ENCODE assay signal across 8 cellular contexts in the genomic region with DNA sequence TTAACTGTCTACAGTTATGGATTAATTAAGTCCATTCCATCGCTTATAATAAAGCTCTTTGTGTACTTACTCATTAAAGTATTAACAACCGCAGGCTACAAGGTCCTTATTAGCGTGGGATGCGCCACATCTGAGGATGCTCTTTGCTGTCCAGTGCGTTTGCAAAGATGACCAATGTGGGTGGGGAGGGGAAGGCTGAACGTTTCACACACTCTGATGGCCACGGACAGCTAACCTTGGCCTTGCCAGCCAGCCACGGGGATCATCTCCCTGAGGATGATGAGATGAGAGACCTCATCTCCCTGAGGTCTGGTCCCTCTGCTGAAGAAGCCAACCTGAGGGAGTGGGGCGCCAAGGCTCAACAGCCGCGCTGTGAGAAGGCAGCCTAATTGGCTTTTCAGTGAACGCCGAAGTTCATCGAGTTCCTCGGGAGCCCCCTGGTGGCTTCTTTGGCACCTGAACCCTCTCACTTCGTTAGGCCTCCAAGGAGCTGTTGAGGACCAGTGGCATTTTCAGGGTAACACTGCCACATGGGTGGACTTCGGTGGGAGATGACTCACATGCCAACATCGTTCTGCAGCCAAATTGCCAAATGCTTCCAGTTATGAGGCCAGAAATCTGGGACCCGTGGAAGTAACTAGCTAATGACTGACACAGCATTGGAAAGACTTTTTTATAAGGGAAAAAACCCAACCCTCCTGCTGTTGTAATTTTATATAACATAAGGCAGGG.
DNase-seq lines count a peak whose midpoint lies in the region; ATAC-seq and TF ChIP-seq lines count a peak whose summit lies in the region.

No MANE protein-coding gene starts in this region.

- H3K27ac ChIP-seq in gastroesophageal sphincter: no peak overlapping the region
- no peak overlapping the region for H3K27ac ChIP-seq in thyroid gland

- no peak for TF ChIP-seq POLR2A in gastroesophageal sphincter (IDR thresholded peaks at IDR 0.05)
- no peak for TF ChIP-seq POLR2A in thyroid gland (IDR thresholded peaks at IDR 0.05)

- no peaks in the 10 kb centered on the region for H3K36me3 Mint-ChIP-seq in osteocyte (ENCODE audit: unreplicated experiment)

- TF ChIP-seq EP300 in gastroesophageal sphincter (IDR thresholded peaks at IDR 0.05): no peak

- no peaks in the 10 kb centered on the region for H3K4me1 ChIP-seq in gastroesophageal sphincter
- H3K4me1 ChIP-seq in thyroid gland: no peaks in the 10 kb centered on the region

- peak; percentile 61 for DNase-seq in COLO829 (ENCODE audit: low spot score)
- peak; percentile 51 for DNase-seq in KG1 (lab: John Stamatoyannopoulos, UW)
- peak; percentile 60 for DNase-seq in SHP77 treated with DMSO at 0.1 percent for 48 hours (lab: John Stamatoyannopoulos, UW)
- peak; percentile 63 for DNase-seq in activated T-helper 9 cell treated with anti-CD3 and anti-CD28 coated beads, Interleukin-2, amount 50 U/mL, for 16 hours (ENCODE audit: low read depth)
- DNase-seq in osteocyte (ENCODE audit: extremely low spot score, unreplicated experiment): peak; percentile 91
- DNase-seq in thyroid gland: peak; percentile 87 to 88

- 55 to 59% methylated on average over 6 to 7 of the region's 19 CpGs for WGBS in gastroesophageal sphincter (ENCODE audit: low coverage in 1 of 2), 2 donors
- WGBS in thyroid gland, 2 donors: 26 to 36% methylated on average over 18 to 19 of the region's 19 CpGs

- H3K36me3 ChIP-seq in gastroesophageal sphincter: no peaks in the 10 kb centered on the region
- no peaks in the 10 kb centered on the region for H3K36me3 ChIP-seq in thyroid gland

- H3K27me3 ChIP-seq in gastroesophageal sphincter (no peaks in the 10 kb centered on the region), thyroid gland (no peaks in the 10 kb centered on the region)

- no peak overlapping the region for H3K27ac Mint-ChIP-seq in osteocyte (ENCODE audit: unreplicated experiment)

- no peak overlapping the region for H3K4me3 Mint-ChIP-seq in osteocyte (ENCODE audit: unreplicated experiment)

- no peaks in the 10 kb centered on the region for H3K9me3 ChIP-seq in gastroesophageal sphincter
- no peaks in the 10 kb centered on the region for H3K9me3 ChIP-seq in thyroid gland

- H3K4me1 Mint-ChIP-seq in osteocyte (ENCODE audit: unreplicated experiment): no peaks in the 10 kb centered on the region

- peak; percentile 70 for ATAC-seq in GM21528 (IDR thresholded peaks at IDR 0.05; ENCODE audit: low FRiP score, unreplicated experiment)
- peak; percentile 78 for ATAC-seq in gastroesophageal sphincter

- no peak overlapping the region for H3K4me3 ChIP-seq in gastroesophageal sphincter
- no peak overlapping the region for H3K4me3 ChIP-seq in thyroid gland (replicated peaks in 1 of 3)

- intact Hi-C loops in thyroid gland (cut with DNase I): loop anchor here (5.0 kb wide), 1 partner anchor 288 kb away; no protein-coding TSS in a partner anchor

- H3K27me3 Mint-ChIP-seq in osteocyte (ENCODE audit: unreplicated experiment): peaks cover 12% of the 10 kb centered on the region

- no peaks in the 10 kb centered on the region for H3K9me3 Mint-ChIP-seq in osteocyte (ENCODE audit: unreplicated experiment)

- peak; percentile 72 to 90 (median 83) for TF ChIP-seq CTCF in gastroesophageal sphincter (IDR thresholded peaks at IDR 0.05)
- peak; percentile 92 for TF ChIP-seq CTCF in osteocyte (IDR thresholded peaks at IDR 0.05)
- TF ChIP-seq CTCF in thyroid gland (IDR thresholded peaks at IDR 0.05): peak; percentile 25 to 87 (median 79)
